Comparison of ENCODE assay signal across 26 cellular contexts in the genomic region with DNA sequence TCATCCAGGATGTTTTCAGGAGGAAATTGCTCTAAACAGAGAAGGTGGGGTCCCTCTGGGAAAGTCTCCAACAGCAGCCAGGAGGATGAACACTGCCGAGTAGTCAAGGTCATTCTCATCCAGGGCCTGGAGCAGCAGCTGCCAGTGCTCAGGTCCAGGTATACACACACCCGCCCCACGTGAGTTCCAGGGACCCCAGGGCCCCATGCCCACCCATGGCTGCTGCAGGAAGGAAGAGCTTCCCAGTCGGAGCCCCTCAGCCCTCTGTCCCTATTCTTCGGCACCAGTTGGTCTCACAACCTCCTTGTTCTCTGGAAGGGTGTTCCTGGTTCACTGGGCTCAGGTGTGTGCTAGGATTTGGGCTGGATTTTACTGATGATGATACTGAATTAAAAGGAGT.
"Had no signal": no experiment of that assay in that cellular context is flagged by ENCODE, and none has a peak within 500 bp of the region (broad histone marks: within the 10 kb centered on the region; RNA-seq: fewer than 3 reads in every experiment).

No MANE protein-coding gene starts in this region.

- H3K27ac Mint-ChIP-seq: activated CD8-positive, alpha-beta memory T cell treated with anti-CD3 and anti-CD28 coated beads, Interleukin-2, amount 10 ng/mL, durations not matched to agents 7 days and 5 days; activated CD8-positive, alpha-beta T cell treated with anti-CD3 and anti-CD28 coated beads, Interleukin-2, amount 10 ng/mL, durations not matched to agents 7 days and 5 days; activated naive CD8-positive, alpha-beta T cell; mesothelial cell of epicardium; stimulated activated memory B cell treated with anti-CD40 and anti-IgM and Interleukin-4, amounts not matched to agents 10 μg/mL and 1 μg/mL and 100 μg/mL, for 72 hours had no signal

- H3K4me2 ChIP-seq: hepatocyte had no signal

- H3K36me3 Mint-ChIP-seq: activated CD8-positive, alpha-beta memory T cell treated with anti-CD3 and anti-CD28 coated beads, Interleukin-2, amount 10 ng/mL, durations not matched to agents 7 days and 5 days; stimulated activated memory B cell treated with anti-CD40 and anti-IgM and Interleukin-4, amounts not matched to agents 10 μg/mL and 1 μg/mL and 100 μg/mL, for 72 hours had no signal

- H3K27me3 Mint-ChIP-seq: activated CD8-positive, alpha-beta memory T cell treated with anti-CD3 and anti-CD28 coated beads, Interleukin-2, amount 10 ng/mL, durations not matched to agents 7 days and 5 days; activated naive CD8-positive, alpha-beta T cell; naive thymus-derived CD4-positive, alpha-beta T cell had no signal

- DNase-seq: activated CD4-positive, alpha-beta T cell treated with anti-CD3 and anti-CD28 coated beads, Interleukin-2, amount 50 U/mL, for 1 hour; activated CD8-positive, alpha-beta memory T cell treated with anti-CD3 and anti-CD28 coated beads, Interleukin-2, amount 10 ng/mL, durations not matched to agents 7 days and 5 days; activated CD8-positive, alpha-beta T cell treated with anti-CD3 and anti-CD28 coated beads, Interleukin-2, amount 10 ng/mL, durations not matched to agents 7 days and 5 days; activated effector memory CD4-positive, alpha-beta T cell treated with Interleukin-2 at 50 U/mL for 16 hours; activated naive CD4-positive, alpha-beta T cell treated with Interleukin-2 at 50 U/mL for 16 hours; anterior cingulate cortex; body of pancreas; colonic mucosa; effector memory CD4-positive, alpha-beta T cell; gastrocnemius medialis; islet precursor cell; left colon; naive thymus-derived CD4-positive, alpha-beta T cell; occipital lobe; right lobe of liver; stimulated activated CD4-positive, alpha-beta T cell treated with anti-CD3 and anti-CD28 coated beads, Interleukin-12 subunit alpha, Interleukin-12 subunit beta, amount 100 ng/mL, for 4 hours; stimulated activated CD4-positive, alpha-beta T cell treated with anti-CD3 and anti-CD28 coated beads, Interleukin-4, amount 100 ng/mL, for 24 hours; T-helper 2 cell; testis; upper lobe of left lung had no signal

- H2AFZ ChIP-seq: hepatocyte had no signal

- H3K27me3 ChIP-seq: body of pancreas, colonic mucosa, gastrocnemius medialis, hepatocyte, right lobe of liver, testis, upper lobe of left lung, vagina had no signal

- H3K9me3 ChIP-seq: body of pancreas, colonic mucosa, gastrocnemius medialis, right lobe of liver, testis, upper lobe of left lung, vagina had no signal

- H3K4me1 Mint-ChIP-seq: mesothelial cell of epicardium had no signal

- H3K27ac ChIP-seq: body of pancreas, colonic mucosa, gastrocnemius medialis, hepatocyte, right lobe of liver, skin epidermis, testis, upper lobe of left lung, vagina had no signal

- H3K4me1 ChIP-seq: body of pancreas, colonic mucosa, testis, vagina had no signal

- H3K4me3 Mint-ChIP-seq: activated CD8-positive, alpha-beta memory T cell treated with anti-CD3 and anti-CD28 coated beads, Interleukin-2, amount 10 ng/mL, durations not matched to agents 7 days and 5 days; activated CD8-positive, alpha-beta T cell treated with anti-CD3 and anti-CD28 coated beads, Interleukin-2, amount 10 ng/mL, durations not matched to agents 7 days and 5 days; activated naive CD8-positive, alpha-beta T cell; mesothelial cell of epicardium; naive thymus-derived CD4-positive, alpha-beta T cell; stimulated activated memory B cell treated with anti-CD40 and anti-IgM and Interleukin-4, amounts not matched to agents 10 μg/mL and 1 μg/mL and 100 μg/mL, for 72 hours had no signal

- H3K4me3 ChIP-seq: body of pancreas, colonic mucosa, gastrocnemius medialis, hepatocyte, right lobe of liver, skin epidermis, testis, upper lobe of left lung, vagina had no signal

- H3K9me3 Mint-ChIP-seq: mesothelial cell of epicardium; stimulated activated memory B cell treated with anti-CD40 and anti-IgM and Interleukin-4, amounts not matched to agents 10 μg/mL and 1 μg/mL and 100 μg/mL, for 72 hours had no signal
